ENCODE assay signal across 8 cellular contexts in the genomic region with DNA sequence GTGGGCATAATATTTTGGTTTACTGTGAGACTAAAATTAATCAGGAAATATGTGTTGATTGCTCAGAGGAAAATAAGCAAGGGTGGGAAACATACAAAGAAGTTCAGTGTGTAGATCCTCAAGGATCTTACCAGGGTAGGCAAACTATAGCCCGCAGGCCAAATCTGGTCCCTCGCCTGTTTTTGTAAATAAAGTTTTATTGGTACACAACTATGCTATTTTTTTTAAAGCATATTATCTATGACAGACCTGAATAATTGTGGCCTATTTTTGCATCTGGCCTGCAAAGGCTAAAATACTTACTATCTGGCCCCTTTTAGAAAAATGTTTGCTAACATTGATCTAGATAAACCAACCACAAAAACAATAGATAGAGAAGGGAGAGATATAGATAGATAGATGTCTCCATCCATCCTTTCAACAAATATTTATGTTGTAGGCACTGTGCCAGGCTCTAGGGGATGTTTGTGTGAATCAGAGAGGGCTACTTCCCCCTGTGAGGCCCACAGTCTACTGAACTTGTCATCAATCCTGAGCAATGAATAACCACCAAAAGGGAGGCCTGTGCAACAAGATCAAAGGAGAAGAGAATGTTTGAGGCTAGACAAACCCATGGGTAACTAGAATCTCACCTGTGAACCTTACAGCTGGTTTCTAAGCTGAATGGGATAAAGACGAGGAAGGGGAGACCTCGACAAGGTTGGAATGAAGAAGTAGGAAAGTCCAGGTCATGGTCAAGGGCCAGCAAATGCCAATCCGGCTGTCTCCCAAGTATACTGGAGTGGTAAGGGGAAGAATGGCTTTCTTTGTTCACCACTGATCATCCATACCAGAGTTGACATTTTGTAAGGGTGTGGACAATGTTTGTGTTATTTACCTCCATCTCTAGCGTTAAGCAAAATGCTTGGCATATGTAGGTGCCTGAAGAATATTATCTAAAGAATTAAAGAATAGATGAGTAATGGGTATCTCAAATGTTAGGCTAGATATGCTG. TPM values are rescaled to one million over a fixed set of nuclear protein-coding genes. Genes with fewer than 3 reads are reported as not detected.
DNase-seq lines count a peak whose midpoint lies in the region; ATAC-seq, FAIRE-seq and TF ChIP-seq lines count a peak whose summit lies in the region.

No MANE protein-coding gene starts in this region.

- 85 to 94% methylated on average over 6 of the region's 6 CpGs for WGBS in transverse colon (ENCODE audit: low coverage in 1 of 2), 2 donors

- FAIRE-seq in RCC 7860 (lab: Jason Lieb, UNC) = peak; percentile 91

- TF ChIP-seq EP300 in transverse colon (IDR thresholded peaks at IDR 0.05; ENCODE audit: low read depth) = no peak

- H3K4me3 ChIP-seq in astrocyte of the cerebellum (ENCODE audit: low read depth, low read length) = no peak overlapping the region
- no peak overlapping the region for H3K4me3 ChIP-seq in transverse colon

- POLR2A ChIA-PET in RWPE1 (lab: Yijun Ruan, JAX; ENCODE audit: low non-redundant PET) = no interaction called here

- no peaks in the 10 kb centered on the region for H3K4me1 ChIP-seq in transverse colon

- peak; percentile 47 for ATAC-seq in GM21447 (IDR thresholded peaks at IDR 0.05; ENCODE audit: unreplicated experiment)

- no peaks in the 10 kb centered on the region for H3K27me3 ChIP-seq in transverse colon

- intact Hi-C loops in transverse colon (cut with DNase I; ENCODE audit: low total_unique reads) = no loop called here

- DNase-seq in RCC 7860 (ENCODE audit: low spot score) (peak; percentile 87), astrocyte of the cerebellum (ENCODE audit: low read depth) (peak; percentile 73), NCI-H748 (lab: John Stamatoyannopoulos, UW; ENCODE audit: unreplicated experiment) (no peak), NK-92 (lab: John Stamatoyannopoulos, UW; ENCODE audit: unreplicated experiment) (no peak), RWPE1 (ENCODE audit: low spot score) (no peak), transverse colon (no peak)
- peak; percentile 42 for DNase-seq in stimulated activated CD4-positive, alpha-beta T cell treated with anti-CD3 and anti-CD28 coated beads, Interleukin-2, amount 100 ng/mL, for 4 hours (ENCODE audit: low read depth)

- H3K36me3 ChIP-seq in transverse colon = no peaks in the 10 kb centered on the region

- in situ Hi-C loops in astrocyte of the cerebellum (cut with HindIII; ENCODE audit: low sequenced_read_pairs) (no loop called here), transverse colon (cut with MboI; ENCODE audit: low pct_ligation_motif_present in 1 of 4, low pct_unique_long_range_greater_than_20kb in 1 of 4, low sequenced_read_pairs in 3 of 4) (no loop called here)

- H3K27ac ChIP-seq in RWPE1 (no peak overlapping the region), transverse colon (no peak overlapping the region)

- CTCF ChIA-PET in RWPE1 (lab: Yijun Ruan, JAX) = no interaction called here

- no peaks in the 10 kb centered on the region for H3K9me3 ChIP-seq in transverse colon

- TF ChIP-seq POLR2A in transverse colon (IDR thresholded peaks at IDR 0.05) = no peak

- TF ChIP-seq CTCF in astrocyte of the cerebellum (IDR thresholded peaks at IDR 0.05; ENCODE audit: low read depth, low read length, missing control alignments) (no peak), RWPE1 (conservative IDR thresholded peaks at IDR 0.05; ENCODE audit: low read depth) (no peak), transverse colon (IDR thresholded peaks at IDR 0.05) (no peak)

RNA-seq across cellular contexts. Expression of gene ALPK2, which starts 23.6 kb away (rescaled TPM):
- 1 to 10 TPM in 1 of 4 donors, under 1 TPM in 1, not detected in 2; 0.41 to 1.1 TPM for total RNA-seq in transverse colon

Comparison
In these comparisons a context has a peak if more than half of its experiments do, and no peak if none do; other contexts are left out.
1. DNase-seq: peak in RCC 7860 (single experiment), astrocyte of the cerebellum (single experiment) and stimulated activated CD4-positive, alpha-beta T cell treated with anti-CD3 and anti-CD28 coated beads, Interleukin-2, amount 100 ng/mL, for 4 hours (single experiment); none in NCI-H748 (single experiment), NK-92 (single experiment), RWPE1 (single experiment) and transverse colon (single experiment).